12 cellular contexts compared by ENCODE assay signal in the genomic region with DNA sequence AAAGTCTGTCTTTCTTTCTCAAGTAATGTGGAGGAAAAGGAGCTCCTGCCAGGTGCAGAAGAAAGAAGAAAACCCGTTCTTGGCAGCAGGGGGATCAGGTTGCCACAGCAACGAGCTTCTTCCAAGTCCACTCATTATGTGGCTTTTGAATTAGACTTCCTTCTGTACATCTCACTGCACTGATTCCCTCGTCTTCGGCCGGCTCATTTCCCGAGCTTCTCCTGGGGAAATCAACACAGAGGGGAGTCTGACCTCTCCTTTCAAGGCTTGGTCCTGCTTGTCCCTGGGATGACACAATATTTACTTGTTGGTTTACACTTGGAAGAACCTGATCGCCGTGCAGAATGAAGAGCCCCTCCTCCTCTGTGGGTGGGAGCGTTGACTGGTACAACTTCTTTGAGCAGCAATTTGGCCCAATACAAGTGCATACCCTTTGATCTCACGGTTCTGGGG. TPM values are rescaled to one million over a fixed set of nuclear protein-coding genes. Genes with fewer than 3 reads are reported as not detected.
DNase-seq lines count a peak whose midpoint lies in the region; ATAC-seq and TF ChIP-seq lines count a peak whose summit lies in the region.
"Had no signal": no experiment of that assay in that cellular context is flagged by ENCODE, and none has a peak within 500 bp of the region (broad histone marks: within the 10 kb centered on the region; RNA-seq: fewer than 3 reads in every experiment).

No MANE protein-coding gene starts in this region.

- H3K36me3 ChIP-seq in HUES64 (ENCODE audit: insufficient read depth, low read length) = no peaks in the 10 kb centered on the region
- no peaks in the 10 kb centered on the region for H3K36me3 ChIP-seq in mesodermal cell (ENCODE audit: control insufficient read depth, insufficient read depth, low read length)
- H3K36me3 ChIP-seq in right atrium auricular region = no peaks in the 10 kb centered on the region
- H3K36me3 ChIP-seq: neutrophil had no signal

- peak overlapping the region; percentile 69 to 87 (median 82) for H3K4me3 Mint-ChIP-seq in brain
- H3K4me3 Mint-ChIP-seq: dendritic cell treated with granulocyte-macrophage colony-stimulating factor and Interleukin-4, amounts not matched to agents 40 ng/mL and 50 ng/mL, for 4 days had no signal

- ATAC-seq in GM19455 (IDR thresholded peaks at IDR 0.05; ENCODE audit: unreplicated experiment) = no peak
- no peak for ATAC-seq in Right ventricle myocardium inferior
- no peak for ATAC-seq in GM21825 (IDR thresholded peaks at IDR 0.05; ENCODE audit: unreplicated experiment)

- peak overlapping the region; percentile 23; the same call in 1 of the 2 replicates for H3K9ac ChIP-seq in HUES64 (ENCODE audit: low read depth, low read length)

- intact Hi-C loops in Right ventricle myocardium inferior (cut with DNase I) = no loop called here

- H3K4me3 ChIP-seq in HUES64 (ENCODE audit: low read length) = peak overlapping the region; percentile 13; the same call in 1 of the 2 replicates
- no peak overlapping the region for H3K4me3 ChIP-seq in mesodermal cell (ENCODE audit: extremely low read depth, insufficient read depth, low read length, poor library complexity, severe bottlenecking)
- H3K4me3 ChIP-seq in right atrium auricular region = no peak overlapping the region

- H3K9me3 ChIP-seq in HUES64 (ENCODE audit: insufficient read depth, low read depth, low read length) (no peaks in the 10 kb centered on the region), mesodermal cell (ENCODE audit: control insufficient read depth, low read length) (no peaks in the 10 kb centered on the region), right atrium auricular region (no peaks in the 10 kb centered on the region)
- H3K9me3 ChIP-seq: neutrophil had no signal

- H3K27me3 Mint-ChIP-seq in brain = peaks cover 53% of the 10 kb centered on the region

- H3K27ac ChIP-seq in HUES64 (ENCODE audit: low read depth, low read length) = peak overlapping the region; percentile 81; the same call in 1 of the 2 replicates
- peak overlapping the region; percentile 51 for H3K27ac ChIP-seq in mesodermal cell (ENCODE audit: low read depth, low read length, severe bottlenecking)
- H3K27ac ChIP-seq in right atrium auricular region = no peak overlapping the region
- H3K27ac ChIP-seq: neutrophil had no signal

- H3K4me1 Mint-ChIP-seq in brain = peaks cover 57% of the 10 kb centered on the region

- TF ChIP-seq CTCF in brain (conservative IDR thresholded peaks at IDR 0.05) (no peak), right atrium auricular region (IDR thresholded peaks at IDR 0.05) (no peak)

- WGBS in HUES64 = 4% methylated on average over 10 of the region's 10 CpGs
- 10 to 15% methylated on average over 4 to 8 of the region's 10 CpGs for WGBS in mesodermal cell (ENCODE audit: insufficient coverage in 2 of 2), 2 experiments

- no peaks in the 10 kb centered on the region for H3K27me3 ChIP-seq in HUES64 (ENCODE audit: insufficient read depth, low read length)
- H3K27me3 ChIP-seq in right atrium auricular region = no peaks in the 10 kb centered on the region

- DNase-seq in AG08396 (ENCODE audit: low spot score) (peak; percentile 26), Right ventricle myocardium inferior (ENCODE audit: missing footprints) (no peak), right atrium auricular region (ENCODE audit: low spot score) (no peak)
- DNase-seq: DND-41, MV-4-11 had no signal

- H3K9me3 Mint-ChIP-seq in brain = peaks cover 0 to 4% (median 0%) of the 10 kb centered on the region in 5 experiments
- H3K9me3 Mint-ChIP-seq: dendritic cell treated with granulocyte-macrophage colony-stimulating factor and Interleukin-4, amounts not matched to agents 40 ng/mL and 50 ng/mL, for 4 days had no signal

- peak overlapping the region; percentile 77 to 97 (median 91) for H3K27ac Mint-ChIP-seq in brain
- H3K27ac Mint-ChIP-seq: dendritic cell treated with granulocyte-macrophage colony-stimulating factor and Interleukin-4, amounts not matched to agents 40 ng/mL and 50 ng/mL, for 4 days had no signal

- H3K36me3 Mint-ChIP-seq in brain = no peaks in the 10 kb centered on the region

- peaks cover 20% of the 10 kb centered on the region for H3K4me1 ChIP-seq in HUES64 (ENCODE audit: insufficient read depth, low read length)
- H3K4me1 ChIP-seq in mesodermal cell (ENCODE audit: control insufficient read depth, insufficient read depth, low read length, poor library complexity, severe bottlenecking) = peaks cover 31% of the 10 kb centered on the region
- peaks cover 0 to 23% of the 10 kb centered on the region in 2 donors for H3K4me1 ChIP-seq in right atrium auricular region

RNA-seq across cellular contexts. Expression of a gene that starts 35.3 kb away (rescaled TPM):
- polyA plus RNA-seq in HUES64 (2013, experiment 1 of 2) = 7.9 TPM
- 10.1 TPM for polyA plus RNA-seq in HUES64 (2013, experiment 2 of 2)
- 1.8 TPM for polyA plus RNA-seq in brain (ENCODE audit: insufficient read depth, low read depth, low replicate concordance)
- polyA plus RNA-seq in mesodermal cell (2013, experiment 1 of 2) = 58.7 TPM
- polyA plus RNA-seq in mesodermal cell (2013, experiment 2 of 2) = 48.5 TPM
- total RNA-seq in Right ventricle myocardium inferior = 1.2 TPM
- total RNA-seq in right atrium auricular region = 1 to 10 TPM in 1 of 2 donors, not detected in 1; 2.0 TPM

Comparison
In these comparisons a context has a peak if more than half of its experiments do, and no peak if none do; other contexts are left out.
1. H3K27ac ChIP-seq: peak in HUES64 (single experiment) and mesodermal cell (single experiment); none in right atrium auricular region (0 of 2).